18 cellular contexts compared by ENCODE assay signal in the genomic region with DNA sequence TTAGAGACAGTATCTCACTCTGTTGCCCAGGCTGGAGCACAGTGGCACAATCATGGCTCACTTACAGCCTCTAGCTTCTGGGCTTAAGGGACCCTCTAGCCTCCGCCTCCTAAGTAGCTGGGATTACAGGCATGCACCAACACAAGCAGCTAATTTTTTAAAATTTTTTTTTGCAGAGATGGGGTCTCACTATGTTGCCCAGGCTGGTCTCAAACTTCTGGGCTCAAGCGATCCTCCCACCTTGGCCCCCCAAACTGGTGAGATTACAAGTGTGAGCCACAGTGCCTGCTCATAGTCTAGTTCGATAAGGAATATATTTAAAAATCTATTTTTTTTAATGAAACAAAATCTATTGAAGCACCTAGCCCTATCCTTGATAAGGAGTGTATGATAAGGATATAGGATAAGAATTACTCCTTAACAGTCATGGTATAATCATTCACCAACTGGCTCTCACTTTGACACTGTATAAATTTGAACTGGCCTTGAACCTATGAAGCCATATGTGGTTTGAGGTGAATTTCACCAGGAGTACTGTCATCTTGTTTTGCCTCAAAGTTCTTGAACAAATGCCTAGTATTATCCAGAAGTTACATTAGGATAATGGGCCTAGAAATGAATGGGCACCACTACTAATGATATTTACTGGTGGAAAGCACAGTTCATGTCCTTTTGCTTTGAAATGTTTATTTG.
"Had no signal": no experiment of that assay in that cellular context is flagged by ENCODE, and none has a peak within 500 bp of the region (broad histone marks: within the 10 kb centered on the region; RNA-seq: fewer than 3 reads in every experiment).

No MANE protein-coding gene starts in this region.

- ATAC-seq: mucosa of descending colon, T-helper 17 cell, upper lobe of right lung had no signal

- H3K36me3 ChIP-seq: spleen, thyroid gland, upper lobe of right lung had no signal

- H3K27ac ChIP-seq: parathyroid adenoma, spleen, thyroid gland, upper lobe of right lung had no signal

- H3K4me3 ChIP-seq: mucosa of descending colon, spleen, thyroid gland, upper lobe of right lung had no signal

- H3K9me3 ChIP-seq: mucosa of descending colon, spleen, thyroid gland, upper lobe of right lung had no signal

- H3K4me1 ChIP-seq: parathyroid adenoma, thyroid gland had no signal

- DNase-seq: activated CD4-positive, alpha-beta T cell treated with anti-CD3 and anti-CD28 coated beads for 4 hours; activated CD4-positive, alpha-beta T cell treated with anti-CD3 and anti-CD28 coated beads, Interleukin-2, amount 50 U/mL, for 48 hours; activated CD4-positive, CD25-positive, alpha-beta regulatory T cell; activated naive CD4-positive, alpha-beta T cell treated with Interleukin-2 at 50 U/mL for 16 hours; activated naive CD8-positive, alpha-beta T cell treated with anti-CD3 and anti-CD28 coated beads for 36 hours; activated T-cell treated with anti-CD3 and anti-CD28 coated beads, Interleukin-2, amount 50 U/mL, for 48 hours; amygdala; immature natural killer cell; mucosa of descending colon; nucleus accumbens; spleen; stimulated activated CD4-positive, alpha-beta T cell treated with anti-CD3 and anti-CD28 coated beads, Interleukin-4, amount 100 ng/mL, for 1 hour; substantia nigra; SW 1271; T-helper 17 cell; thyroid gland; upper lobe of right lung had no signal

- H3K27me3 ChIP-seq: spleen, thyroid gland, upper lobe of right lung had no signal
